Comparison of ENCODE assay signal across 8 cellular contexts in the genomic region with DNA sequence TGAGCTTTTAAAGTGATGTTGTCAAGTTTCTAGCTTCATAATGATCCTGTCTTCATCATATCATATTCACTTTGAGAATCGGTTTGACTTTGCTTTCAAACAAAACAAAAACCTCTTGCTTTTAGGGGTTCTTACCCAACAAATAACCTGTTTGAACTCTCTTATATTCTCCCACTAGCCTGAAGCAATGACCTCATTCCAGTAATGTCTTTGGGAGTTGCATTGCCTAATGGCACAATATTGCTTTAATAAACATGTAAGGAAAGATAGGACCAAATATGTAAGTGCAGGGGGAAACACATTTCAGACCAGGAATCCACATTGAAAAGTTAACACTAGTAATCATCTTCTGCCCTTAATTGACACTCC. TPM values are rescaled to one million over a fixed set of nuclear protein-coding genes. Genes with fewer than 3 reads are reported as not detected.
DNase-seq lines count a peak whose midpoint lies in the region; ATAC-seq and TF ChIP-seq lines count a peak whose summit lies in the region.

No MANE protein-coding gene starts in this region.

- H3K9me3 Mint-ChIP-seq in central memory CD8-positive, alpha-beta T cell: no peaks in the 10 kb centered on the region
- peaks cover 0 to 3% (median 0%) of the 10 kb centered on the region in 7 donors for H3K9me3 Mint-ChIP-seq in naive B cell

- peak overlapping the region; percentile 97 for H3K27ac Mint-ChIP-seq in central memory CD8-positive, alpha-beta T cell (ENCODE audit: low read depth)
- H3K27ac Mint-ChIP-seq in naive B cell: peak overlapping the region; percentile 15 to 97 (median 75)

- no peak for ATAC-seq in central memory CD8-positive, alpha-beta T cell (replicated peaks; ENCODE audit: extremely low read depth, poor library complexity, severe bottlenecking)
- ATAC-seq in naive B cell (ENCODE audit: low read depth in 2 of 2) (no peak), GM18873 (IDR thresholded peaks at IDR 0.05; ENCODE audit: low FRiP score, unreplicated experiment) (no peak)

- H3K27me3 Mint-ChIP-seq in central memory CD8-positive, alpha-beta T cell: no peaks in the 10 kb centered on the region
- no peaks in the 10 kb centered on the region for H3K27me3 Mint-ChIP-seq in naive B cell

- peak overlapping the region; percentile 87 for H3K4me3 ChIP-seq in AG09309 (ENCODE audit: control insufficient read depth, low read depth, low read length)
- peak overlapping the region; percentile 78 for H3K4me3 ChIP-seq in LNCaP clone FGC (ENCODE audit: low read depth, low read length)

- peak; percentile 25 for DNase-seq in AG09309 (ENCODE audit: low read depth)
- DNase-seq in LNCaP clone FGC (ENCODE audit: low read depth): no peak
- DNase-seq in central memory CD8-positive, alpha-beta T cell (ENCODE audit: low spot score in 2 of 2): no peak
- DNase-seq in naive B cell: no peak
- no peak for DNase-seq in H4 (ENCODE audit: low spot score)
- DNase-seq in GOT3 (lab: John Stamatoyannopoulos, UW): no peak
- no peak for DNase-seq in islet precursor cell

- TF ChIP-seq CTCF in AG09309 (IDR thresholded peaks at IDR 0.05; ENCODE audit: control insufficient read depth, insufficient read depth, low read depth, low read length, missing control alignments): no peak
- TF ChIP-seq CTCF in LNCaP clone FGC (IDR thresholded peaks at IDR 0.05; ENCODE audit: control insufficient read depth, extremely low read depth, insufficient read depth): no peak

- peak overlapping the region; percentile 97 for H3K4me3 Mint-ChIP-seq in central memory CD8-positive, alpha-beta T cell
- peak overlapping the region in 7 of 8 donors; percentile 94 to 100 (median 99) for H3K4me3 Mint-ChIP-seq in naive B cell

- peaks cover 59% of the 10 kb centered on the region for H3K4me1 Mint-ChIP-seq in central memory CD8-positive, alpha-beta T cell
- H3K4me1 Mint-ChIP-seq in naive B cell: peaks cover 31 to 44% (median 37%) of the 10 kb centered on the region in 3 donors

- H3K36me3 Mint-ChIP-seq in central memory CD8-positive, alpha-beta T cell (ENCODE audit: insufficient read depth): peaks cover 25% of the 10 kb centered on the region
- H3K36me3 Mint-ChIP-seq in naive B cell: no peaks in the 10 kb centered on the region

RNA-seq across cellular contexts. Expression of gene WBP11, which starts 27.6 kb away (rescaled TPM):
- polyA plus RNA-seq in naive B cell (ENCODE audit: low read depth in 6 of 6): 10 to 100 TPM; 37.0 to 69.1 (median 59.0) TPM
- total RNA-seq in H4 (2014; rRNA removed; shearing (Covaris generic)): 21.3 and 35.5 TPM in 2 replicates

RNA-seq across cellular contexts. Expression of gene C12orf60, which starts 27.8 kb away (rescaled TPM):
- polyA plus RNA-seq in naive B cell (ENCODE audit: low read depth in 6 of 6): 1 to 10 TPM in 5 of 6 donors, not detected in 1; 1.1 to 1.9 (median 1.6) TPM
- total RNA-seq in H4 (2014; rRNA removed; shearing (Covaris generic)): 1.2 and 2.8 TPM in 2 replicates

RNA-seq across cellular contexts. Expression of gene SMCO3, which starts 38.3 kb away (rescaled TPM):
- polyA plus RNA-seq in naive B cell (ENCODE audit: low read depth in 6 of 6): under 1 TPM in 3 of 6 donors, not detected in 3; 0.23 to 0.65 (median 0.35) TPM
- not detected in 2 replicates for total RNA-seq in H4 (2014; rRNA removed; shearing (Covaris generic))
